In the genomic region with DNA sequence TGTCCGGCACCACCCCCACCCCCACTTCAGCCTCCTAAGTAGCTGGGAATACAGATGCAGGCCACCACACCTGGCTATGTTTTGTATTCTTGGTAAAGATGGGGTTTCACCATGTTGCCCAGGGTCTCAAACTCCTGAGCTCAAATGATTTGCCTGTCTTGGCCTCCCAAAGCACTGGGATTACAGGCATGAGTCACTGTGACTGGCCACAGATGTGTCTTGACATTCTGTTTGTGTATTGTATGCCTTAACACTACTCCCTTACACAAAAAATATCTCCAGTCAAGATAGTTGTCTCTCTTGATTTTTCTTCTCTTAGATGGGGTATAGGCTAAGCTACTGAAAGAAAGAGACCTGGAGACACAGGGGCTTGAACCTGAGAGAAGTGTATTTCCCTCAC, we compare ENCODE assay signal across 1 cellular context.
A peak's percentile ranks its signal among the peaks of the same experiment; 100 is the strongest.
TF ChIP-seq lines count a peak whose summit lies in the region.

No MANE protein-coding gene starts in this region.

TF ChIP-seq in IMR-90, 13 proteins besides CTCF, POLR2A, EP300 and RAD21:
- no peak for TF ChIP-seq BHLHE40 (IDR thresholded peaks at IDR 0.05; ENCODE audit: low read depth, low read length)
- TF ChIP-seq CEBPB (IDR thresholded peaks at IDR 0.05; ENCODE audit: low read depth, low read length), result no peak
- TF ChIP-seq, protein P1, sequence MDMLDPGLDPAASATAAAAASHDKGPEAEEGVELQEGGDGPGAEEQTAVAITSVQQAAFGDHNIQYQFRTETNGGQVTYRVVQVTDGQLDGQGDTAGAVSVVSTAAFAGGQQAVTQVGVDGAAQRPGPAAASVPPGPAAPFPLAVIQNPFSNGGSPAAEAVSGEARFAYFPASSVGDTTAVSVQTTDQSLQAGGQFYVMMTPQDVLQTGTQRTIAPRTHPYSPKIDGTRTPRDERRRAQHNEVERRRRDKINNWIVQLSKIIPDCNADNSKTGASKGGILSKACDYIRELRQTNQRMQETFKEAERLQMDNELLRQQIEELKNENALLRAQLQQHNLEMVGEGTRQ (IDR thresholded peaks at IDR 0.05; ENCODE audit: low read depth, low read length), result no peak
- peak; percentile 67 for TF ChIP-seq FOS (IDR thresholded peaks at IDR 0.05; ENCODE audit: low read depth, low read length)
- no peak for TF ChIP-seq MAZ (IDR thresholded peaks at IDR 0.05; ENCODE audit: borderline replicate concordance, low read depth, low read length)
